8 cellular contexts compared by ENCODE assay signal in the genomic region with DNA sequence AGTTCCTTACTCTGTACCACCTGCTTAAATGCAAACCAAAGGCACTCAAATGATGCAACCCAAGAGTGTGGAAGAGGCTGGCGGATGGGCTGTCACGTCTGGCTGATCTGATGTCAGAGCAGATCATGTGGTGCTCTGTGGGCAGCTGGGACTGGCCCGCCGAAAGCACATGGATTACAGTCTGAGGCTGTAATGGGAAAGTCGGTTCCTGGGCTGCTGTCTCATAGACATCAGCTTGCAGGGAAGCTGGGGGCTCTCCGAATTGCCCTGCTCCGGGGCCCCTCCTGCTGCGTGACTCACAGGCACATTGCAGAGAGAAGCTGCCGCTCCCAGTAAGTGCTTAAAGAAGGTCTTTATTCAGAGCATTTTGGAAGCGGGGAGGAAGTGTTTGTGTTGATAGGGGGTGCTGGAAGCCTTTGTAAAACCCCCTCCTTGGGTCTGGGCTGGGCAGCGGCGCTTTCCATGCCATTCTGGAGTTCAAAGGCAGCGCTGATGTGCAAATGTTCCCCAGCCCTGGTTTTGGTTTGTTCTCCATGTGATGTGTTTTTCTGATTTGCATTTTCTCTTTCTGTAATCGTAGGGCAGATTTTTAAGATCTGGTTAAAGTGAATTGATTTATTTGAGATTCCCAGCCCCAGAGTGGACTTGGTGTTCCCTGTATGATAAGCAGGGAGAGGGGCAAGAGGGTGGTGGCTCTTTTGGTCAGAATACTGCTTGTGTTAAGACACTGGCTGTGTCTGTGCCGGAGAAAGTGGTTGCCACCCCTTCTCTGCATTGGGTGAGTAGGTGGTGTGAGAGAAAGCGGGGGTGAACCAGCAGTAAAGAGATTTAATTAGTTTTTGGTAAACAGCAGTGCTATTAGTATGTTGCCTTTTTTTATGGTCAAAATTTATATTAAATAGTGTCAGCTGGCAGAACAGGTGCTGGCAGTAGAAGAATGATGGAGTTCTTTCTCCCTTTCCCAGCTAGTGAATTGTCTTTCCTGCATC.
DNase-seq lines count a peak whose midpoint lies in the region; ATAC-seq and TF ChIP-seq lines count a peak whose summit lies in the region.

No MANE protein-coding gene starts in this region.

- H3K9me3 ChIP-seq in right lobe of liver: no peaks in the 10 kb centered on the region

- in situ Hi-C loops in GM13976 (cut with MboI; ENCODE audit: low sequenced_read_pairs, unreplicated experiment): no loop called here

- TF ChIP-seq POLR2A in right lobe of liver (IDR thresholded peaks at IDR 0.05): no peak

- intact Hi-C loops in right lobe of liver (cut with DNase I): no loop called here

- no peaks in the 10 kb centered on the region for H3K27me3 ChIP-seq in right lobe of liver

- H3K4me1 ChIP-seq in right lobe of liver: no peaks in the 10 kb centered on the region

- H3K4me3 ChIP-seq in right lobe of liver: peak overlapping the region in 2 of 3 donors; percentile 14 to 16

- ATAC-seq in HG02623 (IDR thresholded peaks at IDR 0.05; ENCODE audit: unreplicated experiment) (peak; percentile 94), right lobe of liver (peak; percentile 58 to 89 (median 72))

- H3K36me3 ChIP-seq in right lobe of liver: no peaks in the 10 kb centered on the region

- TF ChIP-seq CTCF in GM13976 (IDR thresholded peaks at IDR 0.05; ENCODE audit: borderline replicate concordance, control extremely low read depth, extremely low read depth, insufficient read depth, missing control alignments) (no peak), right lobe of liver (IDR thresholded peaks at IDR 0.05) (no peak)

- DNase-seq in 8988T: peak; percentile 21
- DNase-seq in GM13976 (ENCODE audit: low spot score): peak; percentile 84
- DNase-seq in NCI-H1092 (lab: John Stamatoyannopoulos, UW): peak; percentile 63
- peak; percentile 93 for DNase-seq in SW480 (ENCODE audit: low spot score)
- DNase-seq in dermis blood vessel endothelial cell: peak; percentile 22
- peak in 1 of 3 donors; percentile 32 for DNase-seq in right lobe of liver
- peak; percentile 9 to 53 (median 17) for DNase-seq in stimulated activated CD4-positive, alpha-beta T cell treated with anti-CD3 and anti-CD28 coated beads, TNF-alpha, amount 100 ng/mL, for 48 hours (ENCODE audit: low read depth in 3 of 3)

- WGBS in right lobe of liver (ENCODE audit: insufficient coverage, low coverage, low lambda C conversion rate, missing lambda C conversion rate): 7% methylated on average over 10 of the region's 16 CpGs

- no peak overlapping the region for H3K27ac ChIP-seq in right lobe of liver
